Comparison of ENCODE assay signal across 8 cellular contexts in genomic region chr3:72847751-72848702, GRCh38. TPM values are rescaled to one million over a fixed set of nuclear protein-coding genes. Genes with fewer than 3 reads are reported as not detected.
DNase-seq lines count a peak whose midpoint lies in the region; ATAC-seq, FAIRE-seq and TF ChIP-seq lines count a peak whose summit lies in the region.

Gene SHQ1 (minus strand): TSS chr3:72848445. CDS start chr3:72848340, 105 bp downstream.

- H3K36me3 ChIP-seq in HUES48 (ENCODE audit: control insufficient read depth, insufficient read depth, low read length) (no peaks in the 10 kb centered on the region), OCI-LY3 (replicated peaks; ENCODE audit: low read depth, low read length) (peaks cover 3% of the 10 kb centered on the region), endothelial cell of umbilical vein (ENCODE audit: control insufficient read depth in 2 of 2, extremely low read depth in 1 of 2, insufficient read depth in 2 of 2, low read length in 2 of 2) (no peaks in the 10 kb centered on the region)

- H3K9ac ChIP-seq in HUES48 (ENCODE audit: low read depth, low read length) (no peak within 1 kb of the TSS), OCI-LY3 (ENCODE audit: low read length) (peak within 1 kb of the TSS; percentile 69), endothelial cell of umbilical vein (replicated peaks; ENCODE audit: extremely low read depth, insufficient read depth, low read length) (peak within 1 kb of the TSS; percentile 33)

- H3K27ac ChIP-seq in HUES48 (ENCODE audit: low read depth, low read length) (peak within 1 kb of the TSS; percentile 23), OCI-LY3 (ENCODE audit: low read length) (peak within 1 kb of the TSS; percentile 21; the same call in 1 of the 2 replicates), endothelial cell of umbilical vein (ENCODE audit: insufficient read depth, low read depth, low read length) (peak within 1 kb of the TSS; percentile 4)

- dilution Hi-C loops in endothelial cell of umbilical vein (cut with MboI; ENCODE audit: extremely low pct_ligation_motif_present, low sequenced_read_pairs), result no loop called here

- H4K20me1 ChIP-seq in OCI-LY3 (ENCODE audit: insufficient read depth, low read length), result peaks cover 16% of the 10 kb centered on the region
- H4K20me1 ChIP-seq in endothelial cell of umbilical vein (replicated peaks; ENCODE audit: control insufficient read depth, extremely low read depth, insufficient read depth, low read length), result no peaks in the 10 kb centered on the region

- intact Hi-C loops in endothelial cell of umbilical vein (cut with micrococcal nuclease), result loop anchor here (2.0 to 5.0 kb wide), 2 partner anchors 89 to 149 kb away; partner anchors contain the start of gene PPP4R2

- FAIRE-seq in D721Med (lab: Jason Lieb, UNC) (no peak), endothelial cell of umbilical vein (lab: Jason Lieb, UNC) (peak; percentile 86)

- H3K9me3 ChIP-seq in HUES48 (ENCODE audit: control insufficient read depth, insufficient read depth, low read length) (no peaks in the 10 kb centered on the region), OCI-LY3 (ENCODE audit: insufficient read depth, low read length) (no peaks in the 10 kb centered on the region), endothelial cell of umbilical vein (replicated peaks; ENCODE audit: control insufficient read depth, insufficient read depth, low read length) (no peaks in the 10 kb centered on the region)

- H3K9me3 Mint-ChIP-seq in mesothelial cell of epicardium, result no peaks in the 10 kb centered on the region

- no peaks in the 10 kb centered on the region for H3K9me1 ChIP-seq in endothelial cell of umbilical vein (replicated peaks; ENCODE audit: control insufficient read depth, extremely low read depth, insufficient read depth, low read length)

- TSS peak; percentile 56 for BruUV-seq in endothelial cell of umbilical vein (replicated peaks; lab: Mats Ljungman, UMichigan)

- H3K4me3 Mint-ChIP-seq in mesothelial cell of epicardium, result peak within 1 kb of the TSS; percentile 79

- peak within 1 kb of the TSS; percentile 80 for H3K27ac Mint-ChIP-seq in mesothelial cell of epicardium

- peak; percentile 94 for ATAC-seq in GM21423 (IDR thresholded peaks at IDR 0.05; ENCODE audit: unreplicated experiment)

- peaks cover 26% of the 10 kb centered on the region for H3K27me3 ChIP-seq in HUES48 (ENCODE audit: control insufficient read depth, insufficient read depth, low read length)
- H3K27me3 ChIP-seq in OCI-LY3 (ENCODE audit: low read depth, low read length), result peaks cover 24% of the 10 kb centered on the region
- H3K27me3 ChIP-seq in endothelial cell of umbilical vein (ENCODE audit: control insufficient read depth in 2 of 2, insufficient read depth in 2 of 2, low read length in 2 of 2), result no peaks in the 10 kb centered on the region

- TF ChIP-seq CTCF in D721Med (IDR thresholded peaks at IDR 0.05; ENCODE audit: insufficient read depth, missing control alignments) (no peak), OCI-LY3 (IDR thresholded peaks at IDR 0.05; ENCODE audit: low read depth, low read length) (no peak), endothelial cell of umbilical vein (IDR thresholded peaks at IDR 0.05; ENCODE audit: extremely low read depth in 1 of 2, insufficient read depth in 1 of 2, low read depth in 1 of 2, low read length in 2 of 2) (no peak), mesothelial cell of epicardium (IDR thresholded peaks at IDR 0.05; ENCODE audit: unreplicated experiment) (no peak)

- CTCF ChIA-PET in endothelial cell of umbilical vein (lab: Charles Lee), result interaction anchor here (0.8 to 5.0 kb wide), 6 partner anchors 26 to 892 kb away, joined by 3 to 166 read pairs (median 6); partner anchors contain the start of gene GXYLT2

- peaks cover 27% of the 10 kb centered on the region for H3K4me1 Mint-ChIP-seq in mesothelial cell of epicardium

- H3K4me2 ChIP-seq in OCI-LY3 (ENCODE audit: low read length), result peak within 1 kb of the TSS; percentile 100
- H3K4me2 ChIP-seq in endothelial cell of umbilical vein (ENCODE audit: insufficient read depth, low read length), result peak within 1 kb of the TSS; percentile 98

- peaks cover 7% of the 10 kb centered on the region for H3K4me1 ChIP-seq in HUES48 (ENCODE audit: control insufficient read depth, insufficient read depth, low read length)
- peaks cover 59% of the 10 kb centered on the region for H3K4me1 ChIP-seq in OCI-LY3 (ENCODE audit: low read length)
- H3K4me1 ChIP-seq in endothelial cell of umbilical vein (ENCODE audit: control insufficient read depth, extremely low read depth, insufficient read depth, low read length), result peaks cover 16% of the 10 kb centered on the region

- POLR2A ChIA-PET in endothelial cell of umbilical vein (lab: Charles Lee), result interaction anchor here (0.6 kb wide), 1 partner anchor 12 kb away, joined by 3 read pairs; no protein-coding TSS in a partner anchor

- H3K4me3 ChIP-seq in HUES48 (ENCODE audit: low read depth, low read length), result peak within 1 kb of the TSS; percentile 78
- peak within 1 kb of the TSS; percentile 88 for H3K4me3 ChIP-seq in OCI-LY3 (ENCODE audit: low read length)
- H3K4me3 ChIP-seq in endothelial cell of umbilical vein (replicated peaks in 1 of 3; ENCODE audit: insufficient read depth in 1 of 3, low read depth in 1 of 3, low read length in 3 of 3), result peak within 1 kb of the TSS; percentile 46 to 77 (median 76)

- H3K79me2 ChIP-seq in OCI-LY3 (ENCODE audit: low read length), result peaks cover 28% of the 10 kb centered on the region
- H3K79me2 ChIP-seq in endothelial cell of umbilical vein (ENCODE audit: control insufficient read depth, insufficient read depth, low read length), result peaks cover 18% of the 10 kb centered on the region

- peak; percentile 67 for TF ChIP-seq POLR2A in endothelial cell of umbilical vein (IDR thresholded peaks at IDR 0.05; ENCODE audit: low read depth, low read length)

- H2AFZ ChIP-seq in OCI-LY3 (ENCODE audit: low read depth, low read length) (peak within 1 kb of the TSS; percentile 88), endothelial cell of umbilical vein (ENCODE audit: low read depth, low read length) (peak within 1 kb of the TSS; percentile 97)

- H3K36me3 Mint-ChIP-seq in mesothelial cell of epicardium, result no peaks in the 10 kb centered on the region

- DNase-seq in D721Med (ENCODE audit: insufficient read length, low spot score), result peak; percentile 39
- DNase-seq in activated CD8-positive, alpha-beta memory T cell treated with anti-CD3 and anti-CD28 coated beads, Interleukin-2, amount 50 U/mL, for 4 hours, result peak; percentile 97
- DNase-seq in endothelial cell of umbilical vein (ENCODE audit: low read depth, low spot score), result peak; percentile 93
- peak; percentile 82 to 93 for DNase-seq in mesothelial cell of epicardium (ENCODE audit: low spot score in 2 of 2, unreplicated experiment in 2 of 2)
- peak; percentile 87 to 92 for DNase-seq in stimulated activated CD8-positive, alpha-beta memory T cell treated with anti-CD3 and anti-CD28 coated beads, Interleukin-15, amount 100 ng/mL, for 4 hours (ENCODE audit: low read depth in 2 of 2)

- H3K27me3 Mint-ChIP-seq in mesothelial cell of epicardium (ENCODE audit: low read depth), result peaks cover 35% of the 10 kb centered on the region

TF ChIP-seq in endothelial cell of umbilical vein, 7 proteins besides CTCF, POLR2A, EP300 and RAD21:
- TF ChIP-seq POLR2AphosphoS5 (IDR thresholded peaks at IDR 0.05; ENCODE audit: insufficient read depth, low read depth, low read length), result peak; percentile 54
- no peak for TF ChIP-seq FOS (IDR thresholded peaks at IDR 0.05; ENCODE audit: borderline replicate concordance, insufficient read depth, low read length)
- no peak for TF ChIP-seq MYC (IDR thresholded peaks at IDR 0.05; ENCODE audit: low read depth, low read length)
- TF ChIP-seq MAX (IDR thresholded peaks at IDR 0.05; ENCODE audit: insufficient read depth, insufficient read length), result peak; percentile 54
TF ChIP-seq in endothelial cell of umbilical vein: peak in this region for 2.

RNA-seq across cellular contexts. Expression of gene SHQ1, which starts in this region (rescaled TPM):
- 19.7 and 20.6 TPM in 2 replicates for total RNA-seq in endothelial cell of umbilical vein
- 5.9 and 7.3 TPM in 2 replicates for polyA plus RNA-seq in endothelial cell of umbilical vein
- 7.9 and 8.1 TPM in 2 replicates for polyA plus RNA-seq in endothelial cell of umbilical vein (2011; cell fraction: cytosol; rRNA removed)
- 7.2 and 8.7 TPM in 2 replicates for polyA plus RNA-seq in endothelial cell of umbilical vein (2011; cell fraction: nucleus; rRNA removed)
- polyA plus RNA-seq in endothelial cell of umbilical vein (2012), result 14.8 and 16.5 TPM in 2 replicates
- polyA minus RNA-seq in endothelial cell of umbilical vein, result 8.3 and 13.7 TPM in 2 replicates
- polyA minus RNA-seq in endothelial cell of umbilical vein (2011; cell fraction: cytosol; rRNA and poly(A)+ RNA removed), result 7.0 TPM
- polyA minus RNA-seq in endothelial cell of umbilical vein (2011; cell fraction: nucleus; rRNA and poly(A)+ RNA removed), result 11.9 and 23.4 TPM in 2 replicates
- total RNA-seq in mesothelial cell of epicardium, result 17.0 to 22.0 TPM (median 18.6 TPM) in 3 replicates

Comparison
In these comparisons a context has a peak if more than half of its experiments do, and no peak if none do; other contexts are left out.
1. Peak in every context shown above with its lines: DNase-seq, ATAC-seq, H3K4me3 ChIP-seq and H3K27ac ChIP-seq.
2. DNase-seq: peak in every context shown above with its lines; median percentile 97 in activated CD8-positive, alpha-beta memory T cell treated with anti-CD3 and anti-CD28 coated beads, Interleukin-2, amount 50 U/mL, for 4 hours; 93 in endothelial cell of umbilical vein; 90 in stimulated activated CD8-positive, alpha-beta memory T cell treated with anti-CD3 and anti-CD28 coated beads, Interleukin-15, amount 100 ng/mL, for 4 hours; 88 in mesothelial cell of epicardium; 39 in D721Med.